26 cellular contexts compared by ENCODE assay signal in genomic region chr1:152577168-152577567, GRCh38. TPM values are rescaled to one million over a fixed set of nuclear protein-coding genes. Genes with fewer than 3 reads are reported as not detected.
DNase-seq lines count a peak whose midpoint lies in the region; ATAC-seq, FAIRE-seq and TF ChIP-seq lines count a peak whose summit lies in the region.
"Had no signal": no experiment of that assay in that cellular context is flagged by ENCODE, and none has a peak within 500 bp of the region (broad histone marks: within the 10 kb centered on the region; RNA-seq: fewer than 3 reads in every experiment).

No MANE protein-coding gene starts in this region.

- H3K4me3 Mint-ChIP-seq in activated CD4-positive, alpha-beta T cell treated with anti-CD3 and anti-CD28 coated beads, Interleukin-2, amount 10 ng/mL, durations not matched to agents 24 days and 14 days = no peak overlapping the region
- H3K4me3 Mint-ChIP-seq: activated naive CD8-positive, alpha-beta T cell treated with anti-CD3 and anti-CD28 coated beads for 36 hours; dendritic cell treated with granulocyte-macrophage colony-stimulating factor and Interleukin-4, amounts not matched to agents 40 ng/mL and 50 ng/mL, for 4 days; mesothelial cell of epicardium had no signal

- H3K4me1 Mint-ChIP-seq in activated CD4-positive, alpha-beta T cell treated with anti-CD3 and anti-CD28 coated beads, Interleukin-2, amount 10 ng/mL, durations not matched to agents 24 days and 14 days = peaks cover 2% of the 10 kb centered on the region
- H3K4me1 Mint-ChIP-seq: activated naive CD8-positive, alpha-beta T cell treated with anti-CD3 and anti-CD28 coated beads for 36 hours; mesothelial cell of epicardium had no signal

- H3K36me3 Mint-ChIP-seq in activated CD4-positive, alpha-beta T cell treated with anti-CD3 and anti-CD28 coated beads, Interleukin-2, amount 10 ng/mL, durations not matched to agents 24 days and 14 days (ENCODE audit: low read depth) = no peaks in the 10 kb centered on the region
- H3K36me3 Mint-ChIP-seq: activated naive CD8-positive, alpha-beta T cell treated with anti-CD3 and anti-CD28 coated beads for 36 hours; mesothelial cell of epicardium had no signal

- H3K36me3 ChIP-seq in HepG2 (replicated peaks in 1 of 2; ENCODE audit: control insufficient read depth in 1 of 2, insufficient read depth in 2 of 2, low read length in 2 of 2) = no peaks in the 10 kb centered on the region
- H3K36me3 ChIP-seq: brain microvascular endothelial cell, spleen, tibial nerve had no signal

- intact Hi-C loops in activated CD4-positive, alpha-beta T cell treated with anti-CD3 and anti-CD28 coated beads, Interleukin-2, amount 10 ng/mL, durations not matched to agents 24 days and 14 days (cut with micrococcal nuclease) = no loop called here
- intact Hi-C loops in HepG2 (cut with micrococcal nuclease; ENCODE audit: unreplicated experiment) = no loop called here

- H3K9me3 Mint-ChIP-seq in activated CD4-positive, alpha-beta T cell treated with anti-CD3 and anti-CD28 coated beads, Interleukin-2, amount 10 ng/mL, durations not matched to agents 24 days and 14 days = no peaks in the 10 kb centered on the region
- H3K9me3 Mint-ChIP-seq: activated naive CD8-positive, alpha-beta T cell treated with anti-CD3 and anti-CD28 coated beads for 36 hours; dendritic cell treated with granulocyte-macrophage colony-stimulating factor and Interleukin-4, amounts not matched to agents 40 ng/mL and 50 ng/mL, for 4 days had no signal

- no peak for TF ChIP-seq RAD21 in HepG2 (CRISPR knock-in tag; IDR thresholded peaks at IDR 0.05)

- TF ChIP-seq POLR2A in HepG2 (IDR thresholded peaks at IDR 0.05; ENCODE audit: insufficient read depth in 1 of 2, low read depth in 2 of 2, low read length in 2 of 2) = no peak

- POLR2A ChIA-PET in HepG2 (lab: Yijun Ruan, JAX) = no interaction called here

- ATAC-seq in GM18868 (IDR thresholded peaks at IDR 0.05; ENCODE audit: unreplicated experiment) (peak; percentile 64), HG03139 (IDR thresholded peaks at IDR 0.05; ENCODE audit: unreplicated experiment) (no peak), HepG2 (no peak)

- BruUV-seq in HepG2 (replicated peaks; lab: Mats Ljungman, UMichigan) = no TSS peak

- no peak for FAIRE-seq in HepG2 (lab: Jason Lieb, UNC)
- FAIRE-seq: A204.1, D721Med, H1 had no signal

- 0% methylated on average over 2 of the region's 2 CpGs for WGBS in HepG2 (ENCODE audit: low lambda C conversion rate)

- H2AFZ ChIP-seq in HepG2 (ENCODE audit: low read length) = no peak overlapping the region

- H3K9ac ChIP-seq in HepG2 (ENCODE audit: insufficient read depth, low read depth, low read length) = no peak overlapping the region

- H3K79me2 ChIP-seq in HepG2 (ENCODE audit: insufficient read depth, low read length) = no peaks in the 10 kb centered on the region

- no peaks in the 10 kb centered on the region for H3K9me3 ChIP-seq in HepG2 (ENCODE audit: low read length)
- H3K9me3 ChIP-seq: spleen had no signal

- TF ChIP-seq EP300 in HepG2 (IDR thresholded peaks at IDR 0.05; ENCODE audit: low read depth in 2 of 2, low read length in 2 of 2) (no peak), HepG2 (CRISPR knock-in tag; IDR thresholded peaks at IDR 0.05; ENCODE audit: borderline replicate concordance) (no peak)

- DNase-seq in activated CD4-positive, alpha-beta T cell treated with anti-CD3 and anti-CD28 coated beads for 48 hours = peak; percentile 7
- DNase-seq in activated CD4-positive, alpha-beta T cell treated with anti-CD3 and anti-CD28 coated beads, Interleukin-2, amount 10 ng/mL, durations not matched to agents 24 days and 14 days = no peak
- peak; percentile 22 for DNase-seq in MV-4-11 (lab: John Stamatoyannopoulos, UW)
- DNase-seq in medulla oblongata (ENCODE audit: extremely low spot score) = peak; percentile 0
- DNase-seq in A172 (ENCODE audit: low spot score) = no peak
- no peak for DNase-seq in HepG2 (ENCODE audit: low spot score)
- DNase-seq: activated CD4-positive, CD25-positive, alpha-beta regulatory T cell treated with anti-CD3 and anti-CD28 coated beads, Interleukin-2, amount 50 U/mL, for 72 hours; activated naive CD8-positive, alpha-beta T cell treated with anti-CD3 and anti-CD28 coated beads for 36 hours; brain microvascular endothelial cell; C1 segment of cervical spinal cord; KBM-7; NCI-H1092; spleen; stimulated activated naive CD4-positive, alpha-beta T cell had no signal

- H4K20me1 ChIP-seq in HepG2 (ENCODE audit: insufficient read depth, low read length) = no peaks in the 10 kb centered on the region

- in situ Hi-C loops in HepG2 (cut with HindIII; ENCODE audit: extremely low pct_ligation_motif_present, low pct_unique_long_range_greater_than_20kb) = no loop called here

- H3K4me2 ChIP-seq in HepG2 (ENCODE audit: low read depth, low read length) = no peak overlapping the region

- no peak for TF ChIP-seq CTCF in HepG2 (CRISPR knock-in tag; IDR thresholded peaks at IDR 0.05)

- no peaks in the 10 kb centered on the region for H3K27me3 ChIP-seq in HepG2 (ENCODE audit: control insufficient read depth in 1 of 2, insufficient read depth in 2 of 2, low read length in 2 of 2)
- H3K27me3 ChIP-seq: brain microvascular endothelial cell, tibial nerve had no signal

- H3K27ac ChIP-seq in HepG2 (ENCODE audit: extremely low read length, insufficient read depth, low read length) = no peak overlapping the region
- H3K27ac ChIP-seq: brain microvascular endothelial cell, spleen, tibial nerve had no signal

- no peaks in the 10 kb centered on the region for H3K4me1 ChIP-seq in HepG2 (ENCODE audit: insufficient read depth, low read length)
- H3K4me1 ChIP-seq: spleen, tibial nerve had no signal

- peaks cover 8% of the 10 kb centered on the region for H3K27me3 Mint-ChIP-seq in activated CD4-positive, alpha-beta T cell treated with anti-CD3 and anti-CD28 coated beads, Interleukin-2, amount 10 ng/mL, durations not matched to agents 24 days and 14 days

- CTCF ChIA-PET in HepG2 (lab: Yijun Ruan, JAX; ENCODE audit: low intra/inter-chr PET ratio, low total read pairs) = no interaction called here

- no peak overlapping the region for H3K27ac Mint-ChIP-seq in activated CD4-positive, alpha-beta T cell treated with anti-CD3 and anti-CD28 coated beads, Interleukin-2, amount 10 ng/mL, durations not matched to agents 24 days and 14 days
- H3K27ac Mint-ChIP-seq: activated naive CD8-positive, alpha-beta T cell treated with anti-CD3 and anti-CD28 coated beads for 36 hours; dendritic cell treated with granulocyte-macrophage colony-stimulating factor and Interleukin-4, amounts not matched to agents 40 ng/mL and 50 ng/mL, for 4 days; mesothelial cell of epicardium had no signal

- H3K4me3 ChIP-seq in HepG2 (replicated peaks in 1 of 3; ENCODE audit: insufficient read depth in 1 of 3, low read depth in 2 of 3, low read length in 3 of 3) = no peak overlapping the region
- H3K4me3 ChIP-seq: spleen, tibial nerve had no signal

RNA-seq across cellular contexts. Expression of gene LCE3D, which starts 3.1 kb away (rescaled TPM):
- total RNA-seq in activated CD4-positive, alpha-beta T cell treated with anti-CD3 and anti-CD28 coated beads, Interleukin-2, amount 10 ng/mL, durations not matched to agents 24 days and 14 days = not detected in 2 replicates
- not detected in 2 replicates for total RNA-seq in A172 (2014; rRNA removed; shearing (Covaris generic))
- not detected in 2 replicates for total RNA-seq in HepG2 (2016; rRNA removed; fragmentation: Illumina TruSeq; extraction: Trizol)
- total RNA-seq in HepG2 (2016; cell fraction: cytosol; rRNA removed; fragmentation: Illumina TruSeq; extraction: Trizol; ENCODE audit: low read depth) = not detected in 2 replicates
- total RNA-seq in HepG2 (2016; cell fraction: insoluble cytoplasmic fraction; rRNA removed; fragmentation: Illumina TruSeq; extraction: Trizol) = not detected in 2 replicates
- not detected in 2 replicates for total RNA-seq in HepG2 (2016; cell fraction: membrane; rRNA removed; fragmentation: Illumina TruSeq; extraction: Trizol)
- not detected in 2 replicates for total RNA-seq in HepG2 (2016; cell fraction: nucleus; rRNA removed; fragmentation: Illumina TruSeq; extraction: Trizol)
- polyA plus RNA-seq in HepG2 (2011; rRNA removed) = not detected in 2 replicates
- polyA plus RNA-seq in HepG2 (2011; cell fraction: cytosol; rRNA removed) = not detected in 2 replicates
- polyA plus RNA-seq in HepG2 (2011; cell fraction: nucleus; rRNA removed) = not detected in 2 replicates
- polyA plus RNA-seq in HepG2 (2012) = not detected in 2 replicates
- polyA plus RNA-seq in HepG2 (2016; cell fraction: cytosol; fragmentation: Illumina TruSeq; extraction: Trizol; ENCODE audit: low read depth) = not detected in 2 replicates
- not detected in 2 replicates for polyA plus RNA-seq in HepG2 (2016; cell fraction: insoluble cytoplasmic fraction; fragmentation: Illumina TruSeq; extraction: Trizol; ENCODE audit: low read depth)
- not detected in 2 replicates for polyA plus RNA-seq in HepG2 (2016; cell fraction: membrane; fragmentation: Illumina TruSeq; extraction: Trizol; ENCODE audit: low read depth)
- not detected in 2 replicates for polyA plus RNA-seq in HepG2 (2016; cell fraction: nucleus; fragmentation: Illumina TruSeq; extraction: Trizol; ENCODE audit: insufficient read depth, low read depth)
- polyA minus RNA-seq in HepG2 (2011; rRNA and poly(A)+ RNA removed; ENCODE audit: low replicate concordance) = not detected in 2 replicates
- polyA minus RNA-seq in HepG2 (2011; cell fraction: cytosol; rRNA and poly(A)+ RNA removed) = not detected in 2 replicates
- not detected in 2 replicates for polyA minus RNA-seq in HepG2 (2011; cell fraction: nucleus; rRNA and poly(A)+ RNA removed)
- total RNA-seq: activated naive CD8-positive, alpha-beta T cell treated with anti-CD3 and anti-CD28 coated beads for 36 hours; epithelial cell of proximal tubule; H1; mesothelial cell of epicardium; pulmonary artery endothelial cell; spleen; T-helper 2 cell treated with Interferon-gamma antibody and Interleukin-4, amounts not matched to agents 100 ng/mL and 5 ng/mL, for 36 hours; tibial nerve had no signal
- polyA plus RNA-seq: H1, neural cell had no signal

RNA-seq across cellular contexts. Expression of gene LCE3E, which starts 10.6 kb away (rescaled TPM):
- not detected in 2 replicates for total RNA-seq in activated CD4-positive, alpha-beta T cell treated with anti-CD3 and anti-CD28 coated beads, Interleukin-2, amount 10 ng/mL, durations not matched to agents 24 days and 14 days
- not detected in 2 replicates for total RNA-seq in A172 (2014; rRNA removed; shearing (Covaris generic))
- total RNA-seq in HepG2 (2016; rRNA removed; fragmentation: Illumina TruSeq; extraction: Trizol) = not detected in 2 replicates
- not detected in 2 replicates for total RNA-seq in HepG2 (2016; cell fraction: cytosol; rRNA removed; fragmentation: Illumina TruSeq; extraction: Trizol; ENCODE audit: low read depth)
- total RNA-seq in HepG2 (2016; cell fraction: insoluble cytoplasmic fraction; rRNA removed; fragmentation: Illumina TruSeq; extraction: Trizol) = not detected in 2 replicates
- total RNA-seq in HepG2 (2016; cell fraction: membrane; rRNA removed; fragmentation: Illumina TruSeq; extraction: Trizol) = not detected in 2 replicates
- total RNA-seq in HepG2 (2016; cell fraction: nucleus; rRNA removed; fragmentation: Illumina TruSeq; extraction: Trizol) = not detected in 2 replicates
- polyA plus RNA-seq in HepG2 (2011; rRNA removed) = not detected in 2 replicates
- not detected in 2 replicates for polyA plus RNA-seq in HepG2 (2011; cell fraction: cytosol; rRNA removed)
- polyA plus RNA-seq in HepG2 (2011; cell fraction: nucleus; rRNA removed) = not detected in 2 replicates
- not detected in 2 replicates for polyA plus RNA-seq in HepG2 (2012)
- not detected in 2 replicates for polyA plus RNA-seq in HepG2 (2016; cell fraction: cytosol; fragmentation: Illumina TruSeq; extraction: Trizol; ENCODE audit: low read depth)
- not detected in 2 replicates for polyA plus RNA-seq in HepG2 (2016; cell fraction: insoluble cytoplasmic fraction; fragmentation: Illumina TruSeq; extraction: Trizol; ENCODE audit: low read depth)
- not detected in 2 replicates for polyA plus RNA-seq in HepG2 (2016; cell fraction: membrane; fragmentation: Illumina TruSeq; extraction: Trizol; ENCODE audit: low read depth)
- polyA plus RNA-seq in HepG2 (2016; cell fraction: nucleus; fragmentation: Illumina TruSeq; extraction: Trizol; ENCODE audit: insufficient read depth, low read depth) = not detected in 2 replicates
- not detected in 2 replicates for polyA minus RNA-seq in HepG2 (2011; rRNA and poly(A)+ RNA removed; ENCODE audit: low replicate concordance)
- not detected in 2 replicates for polyA minus RNA-seq in HepG2 (2011; cell fraction: cytosol; rRNA and poly(A)+ RNA removed)
- polyA minus RNA-seq in HepG2 (2011; cell fraction: nucleus; rRNA and poly(A)+ RNA removed) = not detected in 2 replicates
- total RNA-seq: activated naive CD8-positive, alpha-beta T cell treated with anti-CD3 and anti-CD28 coated beads for 36 hours; epithelial cell of proximal tubule; H1; mesothelial cell of epicardium; pulmonary artery endothelial cell; spleen; T-helper 2 cell treated with Interferon-gamma antibody and Interleukin-4, amounts not matched to agents 100 ng/mL and 5 ng/mL, for 36 hours; tibial nerve had no signal
- polyA plus RNA-seq: H1, neural cell, spleen had no signal

RNA-seq across cellular contexts. Expression of gene LCE3C, which starts 22.9 kb away (rescaled TPM):
- total RNA-seq in activated CD4-positive, alpha-beta T cell treated with anti-CD3 and anti-CD28 coated beads, Interleukin-2, amount 10 ng/mL, durations not matched to agents 24 days and 14 days = not detected in 2 replicates
- total RNA-seq in A172 (2014; rRNA removed; shearing (Covaris generic)) = not detected in 2 replicates
- total RNA-seq in HepG2 (2016; rRNA removed; fragmentation: Illumina TruSeq; extraction: Trizol) = not detected in 2 replicates
- total RNA-seq in HepG2 (2016; cell fraction: cytosol; rRNA removed; fragmentation: Illumina TruSeq; extraction: Trizol; ENCODE audit: low read depth) = not detected in 2 replicates
- total RNA-seq in HepG2 (2016; cell fraction: insoluble cytoplasmic fraction; rRNA removed; fragmentation: Illumina TruSeq; extraction: Trizol) = not detected in 2 replicates
- not detected in 2 replicates for total RNA-seq in HepG2 (2016; cell fraction: membrane; rRNA removed; fragmentation: Illumina TruSeq; extraction: Trizol)
- total RNA-seq in HepG2 (2016; cell fraction: nucleus; rRNA removed; fragmentation: Illumina TruSeq; extraction: Trizol) = not detected in 2 replicates
- not detected in 2 replicates for polyA plus RNA-seq in HepG2 (2011; rRNA removed)
- not detected in 2 replicates for polyA plus RNA-seq in HepG2 (2011; cell fraction: cytosol; rRNA removed)
- polyA plus RNA-seq in HepG2 (2011; cell fraction: nucleus; rRNA removed) = not detected in 2 replicates
- polyA plus RNA-seq in HepG2 (2012) = not detected in 2 replicates
- not detected in 2 replicates for polyA plus RNA-seq in HepG2 (2016; cell fraction: cytosol; fragmentation: Illumina TruSeq; extraction: Trizol; ENCODE audit: low read depth)
- polyA plus RNA-seq in HepG2 (2016; cell fraction: insoluble cytoplasmic fraction; fragmentation: Illumina TruSeq; extraction: Trizol; ENCODE audit: low read depth) = not detected in 2 replicates
- not detected in 2 replicates for polyA plus RNA-seq in HepG2 (2016; cell fraction: membrane; fragmentation: Illumina TruSeq; extraction: Trizol; ENCODE audit: low read depth)
- not detected in 2 replicates for polyA plus RNA-seq in HepG2 (2016; cell fraction: nucleus; fragmentation: Illumina TruSeq; extraction: Trizol; ENCODE audit: insufficient read depth, low read depth)
- not detected in 2 replicates for polyA minus RNA-seq in HepG2 (2011; rRNA and poly(A)+ RNA removed; ENCODE audit: low replicate concordance)
- not detected in 2 replicates for polyA minus RNA-seq in HepG2 (2011; cell fraction: cytosol; rRNA and poly(A)+ RNA removed)
- not detected in 2 replicates for polyA minus RNA-seq in HepG2 (2011; cell fraction: nucleus; rRNA and poly(A)+ RNA removed)
- total RNA-seq: activated naive CD8-positive, alpha-beta T cell treated with anti-CD3 and anti-CD28 coated beads for 36 hours; epithelial cell of proximal tubule; H1; mesothelial cell of epicardium; pulmonary artery endothelial cell; spleen; T-helper 2 cell treated with Interferon-gamma antibody and Interleukin-4, amounts not matched to agents 100 ng/mL and 5 ng/mL, for 36 hours; tibial nerve had no signal
- polyA plus RNA-seq: H1, neural cell, spleen had no signal

RNA-seq across cellular contexts. Expression of gene LCE3B, which starts 36.4 kb away (rescaled TPM):
- total RNA-seq in activated CD4-positive, alpha-beta T cell treated with anti-CD3 and anti-CD28 coated beads, Interleukin-2, amount 10 ng/mL, durations not matched to agents 24 days and 14 days = not detected in 2 replicates
- total RNA-seq in A172 (2014; rRNA removed; shearing (Covaris generic)) = not detected in 2 replicates
- total RNA-seq in HepG2 (2016; rRNA removed; fragmentation: Illumina TruSeq; extraction: Trizol) = not detected in 2 replicates
- not detected in 2 replicates for total RNA-seq in HepG2 (2016; cell fraction: cytosol; rRNA removed; fragmentation: Illumina TruSeq; extraction: Trizol; ENCODE audit: low read depth)
- total RNA-seq in HepG2 (2016; cell fraction: insoluble cytoplasmic fraction; rRNA removed; fragmentation: Illumina TruSeq; extraction: Trizol) = not detected in 2 replicates
- not detected in 2 replicates for total RNA-seq in HepG2 (2016; cell fraction: membrane; rRNA removed; fragmentation: Illumina TruSeq; extraction: Trizol)
- not detected in 2 replicates for total RNA-seq in HepG2 (2016; cell fraction: nucleus; rRNA removed; fragmentation: Illumina TruSeq; extraction: Trizol)
- not detected in 2 replicates for polyA plus RNA-seq in HepG2 (2011; rRNA removed)
- not detected in 2 replicates for polyA plus RNA-seq in HepG2 (2011; cell fraction: cytosol; rRNA removed)
- not detected in 2 replicates for polyA plus RNA-seq in HepG2 (2011; cell fraction: nucleus; rRNA removed)
- not detected in 2 replicates for polyA plus RNA-seq in HepG2 (2012)
- not detected in 2 replicates for polyA plus RNA-seq in HepG2 (2016; cell fraction: cytosol; fragmentation: Illumina TruSeq; extraction: Trizol; ENCODE audit: low read depth)
- polyA plus RNA-seq in HepG2 (2016; cell fraction: insoluble cytoplasmic fraction; fragmentation: Illumina TruSeq; extraction: Trizol; ENCODE audit: low read depth) = not detected in 2 replicates
- not detected in 2 replicates for polyA plus RNA-seq in HepG2 (2016; cell fraction: membrane; fragmentation: Illumina TruSeq; extraction: Trizol; ENCODE audit: low read depth)
- not detected in 2 replicates for polyA plus RNA-seq in HepG2 (2016; cell fraction: nucleus; fragmentation: Illumina TruSeq; extraction: Trizol; ENCODE audit: insufficient read depth, low read depth)
- not detected in 2 replicates for polyA minus RNA-seq in HepG2 (2011; rRNA and poly(A)+ RNA removed; ENCODE audit: low replicate concordance)
- not detected in 2 replicates for polyA minus RNA-seq in HepG2 (2011; cell fraction: cytosol; rRNA and poly(A)+ RNA removed)
- not detected in 2 replicates for polyA minus RNA-seq in HepG2 (2011; cell fraction: nucleus; rRNA and poly(A)+ RNA removed)
- total RNA-seq: activated naive CD8-positive, alpha-beta T cell treated with anti-CD3 and anti-CD28 coated beads for 36 hours; epithelial cell of proximal tubule; H1; mesothelial cell of epicardium; pulmonary artery endothelial cell; spleen; T-helper 2 cell treated with Interferon-gamma antibody and Interleukin-4, amounts not matched to agents 100 ng/mL and 5 ng/mL, for 36 hours; tibial nerve had no signal
- polyA plus RNA-seq: H1, neural cell, spleen had no signal

RNA-seq across cellular contexts. Expression of gene LCE3A, which starts 45.7 kb away (rescaled TPM):
- total RNA-seq in activated CD4-positive, alpha-beta T cell treated with anti-CD3 and anti-CD28 coated beads, Interleukin-2, amount 10 ng/mL, durations not matched to agents 24 days and 14 days = not detected in 2 replicates
- total RNA-seq in A172 (2014; rRNA removed; shearing (Covaris generic)) = not detected in 2 replicates
- not detected in 2 replicates for total RNA-seq in HepG2 (2016; rRNA removed; fragmentation: Illumina TruSeq; extraction: Trizol)
- total RNA-seq in HepG2 (2016; cell fraction: cytosol; rRNA removed; fragmentation: Illumina TruSeq; extraction: Trizol; ENCODE audit: low read depth) = not detected in 2 replicates
- total RNA-seq in HepG2 (2016; cell fraction: insoluble cytoplasmic fraction; rRNA removed; fragmentation: Illumina TruSeq; extraction: Trizol) = not detected in 2 replicates
- not detected in 2 replicates for total RNA-seq in HepG2 (2016; cell fraction: membrane; rRNA removed; fragmentation: Illumina TruSeq; extraction: Trizol)
- not detected in 2 replicates for total RNA-seq in HepG2 (2016; cell fraction: nucleus; rRNA removed; fragmentation: Illumina TruSeq; extraction: Trizol)
- polyA plus RNA-seq in HepG2 (2011; rRNA removed) = not detected in 2 replicates
- not detected in 2 replicates for polyA plus RNA-seq in HepG2 (2011; cell fraction: cytosol; rRNA removed)
- not detected in 2 replicates for polyA plus RNA-seq in HepG2 (2011; cell fraction: nucleus; rRNA removed)
- not detected in 2 replicates for polyA plus RNA-seq in HepG2 (2012)
- not detected in 2 replicates for polyA plus RNA-seq in HepG2 (2016; cell fraction: cytosol; fragmentation: Illumina TruSeq; extraction: Trizol; ENCODE audit: low read depth)
- not detected in 2 replicates for polyA plus RNA-seq in HepG2 (2016; cell fraction: insoluble cytoplasmic fraction; fragmentation: Illumina TruSeq; extraction: Trizol; ENCODE audit: low read depth)
- not detected in 2 replicates for polyA plus RNA-seq in HepG2 (2016; cell fraction: membrane; fragmentation: Illumina TruSeq; extraction: Trizol; ENCODE audit: low read depth)
- not detected in 2 replicates for polyA plus RNA-seq in HepG2 (2016; cell fraction: nucleus; fragmentation: Illumina TruSeq; extraction: Trizol; ENCODE audit: insufficient read depth, low read depth)
- not detected in 2 replicates for polyA minus RNA-seq in HepG2 (2011; rRNA and poly(A)+ RNA removed; ENCODE audit: low replicate concordance)
- polyA minus RNA-seq in HepG2 (2011; cell fraction: cytosol; rRNA and poly(A)+ RNA removed) = not detected in 2 replicates
- polyA minus RNA-seq in HepG2 (2011; cell fraction: nucleus; rRNA and poly(A)+ RNA removed) = not detected in 2 replicates
- total RNA-seq: activated naive CD8-positive, alpha-beta T cell treated with anti-CD3 and anti-CD28 coated beads for 36 hours; epithelial cell of proximal tubule; H1; mesothelial cell of epicardium; pulmonary artery endothelial cell; spleen; T-helper 2 cell treated with Interferon-gamma antibody and Interleukin-4, amounts not matched to agents 100 ng/mL and 5 ng/mL, for 36 hours; tibial nerve had no signal
- polyA plus RNA-seq: H1, neural cell, spleen had no signal

Comparison
In these comparisons a context has a peak if more than half of its experiments do, and no peak if none do; other contexts are left out.
1. DNase-seq: peak in activated CD4-positive, alpha-beta T cell treated with anti-CD3 and anti-CD28 coated beads for 48 hours (single experiment), MV-4-11 (single experiment) and medulla oblongata (single experiment); none in activated CD4-positive, alpha-beta T cell treated with anti-CD3 and anti-CD28 coated beads, Interleukin-2, amount 10 ng/mL, durations not matched to agents 24 days and 14 days (single experiment), A172 (single experiment) and HepG2 (single experiment).